ENCODE assay signal across 15 cellular contexts in genomic region chr13:98942997-98943396, GRCh38.
"Had no signal": no experiment of that assay in that cellular context is flagged by ENCODE, and none has a peak within 500 bp of the region (broad histone marks: within the 10 kb centered on the region; RNA-seq: fewer than 3 reads in every experiment).

No MANE protein-coding gene starts in this region.

- H3K4me3 ChIP-seq: gastrocnemius medialis, heart right ventricle, pancreas had no signal

- ATAC-seq: gastrocnemius medialis; naive thymus-derived CD8-positive, alpha-beta T cell; pancreas had no signal

- DNase-seq: activated CD4-positive, alpha-beta T cell treated with anti-CD3 and anti-CD28 coated beads, Interleukin-2, amount 10 ng/mL, durations not matched to agents 7 days and 5 days; activated CD4-positive, CD25-positive, alpha-beta regulatory T cell; activated CD8-positive, alpha-beta memory T cell treated with anti-CD3 and anti-CD28 coated beads, Interleukin-2, amount 50 U/mL, for 48 hours; activated naive CD4-positive, alpha-beta T cell; activated naive CD8-positive, alpha-beta T cell treated with anti-CD3 and anti-CD28 coated beads, Interleukin-2, amount 10 ng/mL, durations not matched to agents 7 days and 5 days; brain microvascular endothelial cell; cerebellar nuclear complex; effector CD8-positive, alpha-beta T cell; gastrocnemius medialis; heart right ventricle; mesenchymal stem cell; naive thymus-derived CD8-positive, alpha-beta T cell; pancreas; stimulated activated CD4-positive, alpha-beta T cell treated with anti-CD3 and anti-CD28 coated beads, Interleukin-12 subunit alpha, Interleukin-12 subunit beta, amount 100 ng/mL, for 4 hours; stimulated activated CD4-positive, alpha-beta T cell treated with anti-CD3 and anti-CD28 coated beads, Interleukin-2, amount 100 ng/mL, for 24 hours had no signal
